Comparison of ENCODE assay signal across 15 cellular contexts in the genomic region with DNA sequence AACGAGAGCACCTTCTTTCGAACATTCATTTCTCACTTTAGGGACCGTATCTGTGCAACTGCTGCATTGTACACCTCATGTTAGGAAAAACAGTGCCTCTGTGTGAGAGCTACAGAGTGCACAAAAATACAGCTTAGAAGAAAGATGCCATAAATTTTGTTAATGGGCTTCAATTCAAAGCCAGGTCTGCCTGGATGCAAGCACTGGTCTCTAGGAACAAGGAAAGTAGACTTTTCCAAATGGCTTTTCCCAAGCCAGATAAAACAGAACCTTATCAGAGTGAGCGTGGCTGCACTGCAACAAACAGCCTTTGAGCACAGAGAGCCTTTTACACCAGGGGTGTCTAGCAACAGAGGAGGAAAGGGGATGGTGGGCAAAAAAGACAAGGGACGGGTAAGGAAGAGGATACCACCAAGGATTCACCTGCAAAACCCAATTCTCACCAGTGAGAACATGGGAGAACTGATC.
"Had no signal": no experiment of that assay in that cellular context is flagged by ENCODE, and none has a peak within 500 bp of the region (broad histone marks: within the 10 kb centered on the region; RNA-seq: fewer than 3 reads in every experiment).

No MANE protein-coding gene starts in this region.

- H3K36me3 ChIP-seq: lower lobe of right lung, sigmoid colon, upper lobe of right lung had no signal

- H3K27ac Mint-ChIP-seq: activated naive CD8-positive, alpha-beta T cell; naive thymus-derived CD4-positive, alpha-beta T cell had no signal

- H3K27me3 Mint-ChIP-seq: activated naive CD8-positive, alpha-beta T cell had no signal

- H3K36me3 Mint-ChIP-seq: activated naive CD8-positive, alpha-beta T cell; naive thymus-derived CD4-positive, alpha-beta T cell had no signal

- ATAC-seq: activated CD4-positive, CD25-positive, alpha-beta regulatory T cell treated with anti-CD3 and anti-CD28 coated beads, Interleukin-2, amount 50 U/mL, for 24 hours; lower lobe of right lung; naive thymus-derived CD4-positive, alpha-beta T cell; upper lobe of right lung had no signal

- H3K27ac ChIP-seq: coronary artery, lower lobe of right lung, suprapubic skin, upper lobe of right lung had no signal

- H3K27me3 ChIP-seq: sigmoid colon, suprapubic skin, upper lobe of right lung had no signal

- H3K9me3 ChIP-seq: lower lobe of right lung, sigmoid colon, suprapubic skin, upper lobe of right lung had no signal

- H3K4me3 Mint-ChIP-seq: activated naive CD8-positive, alpha-beta T cell; naive thymus-derived CD4-positive, alpha-beta T cell had no signal

- H3K9me3 Mint-ChIP-seq: naive thymus-derived CD4-positive, alpha-beta T cell had no signal

- H3K4me3 ChIP-seq: coronary artery, lower lobe of right lung, sigmoid colon, suprapubic skin, upper lobe of right lung had no signal

- DNase-seq: activated effector memory CD4-positive, alpha-beta T cell treated with anti-CD3 and anti-CD28 coated beads, Interleukin-2, amount 50 U/mL, for 16 hours; activated T-cell treated with anti-CD3 and anti-CD28 coated beads, Interleukin-2, amount 50 U/mL, for 1 hour; effector CD4-positive, alpha-beta T cell; hippocampal formation; lower lobe of right lung; naive thymus-derived CD4-positive, alpha-beta T cell; sigmoid colon; stimulated activated CD4-positive, alpha-beta T cell treated with anti-CD3 and anti-CD28 coated beads, Interleukin-2, amount 100 ng/mL, for 48 hours; stimulated activated naive CD4-positive, alpha-beta T cell treated with Interleukin-2 at 50 U/mL for 16 hours; T-helper 2 cell; upper lobe of right lung had no signal

- H3K4me1 ChIP-seq: lower lobe of right lung, suprapubic skin, upper lobe of right lung had no signal
